Comparison of ENCODE assay signal across 1 cellular context in the genomic region with DNA sequence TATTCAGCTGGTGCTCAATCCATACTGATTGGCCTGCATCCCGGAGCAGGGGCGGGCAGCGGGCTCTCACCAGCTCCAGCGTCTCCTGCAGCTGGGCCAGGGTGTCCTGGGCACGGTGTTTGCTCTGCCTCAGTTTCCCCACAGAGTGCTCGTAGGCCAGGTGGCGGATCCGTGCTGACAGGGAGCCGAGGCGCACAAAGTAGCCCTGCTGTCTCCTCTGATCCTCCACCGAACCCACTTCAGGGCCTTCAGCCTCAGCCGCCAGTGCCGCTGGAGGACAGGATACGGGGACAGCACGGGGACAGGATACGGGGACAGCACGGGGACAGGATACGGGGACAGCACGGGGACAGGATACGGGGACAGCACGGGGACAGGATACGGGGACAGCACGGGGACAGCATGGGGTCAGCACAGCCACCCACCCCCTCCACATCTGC.
A peak's percentile ranks its signal among the peaks of the same experiment; 100 is the strongest.
TF ChIP-seq lines count a peak whose summit lies in the region.

No MANE protein-coding gene starts in this region.

TF ChIP-seq in K562, 482 proteins besides CTCF, POLR2A, EP300 and RAD21:
- TF ChIP-seq ZBTB33 (CRISPR knock-in tag; IDR thresholded peaks at IDR 0.05) (peak; percentile 90), ZKSCAN8 (CRISPR knock-in tag; IDR thresholded peaks at IDR 0.05) (peak; percentile 69; the same call in 1 of the 2 replicates), POLR3G (IDR thresholded peaks at IDR 0.05; ENCODE audit: extremely low read depth, insufficient read length, insufficient replicate concordance) (no peak)
